ENCODE assay signal across 8 cellular contexts in the genomic region with DNA sequence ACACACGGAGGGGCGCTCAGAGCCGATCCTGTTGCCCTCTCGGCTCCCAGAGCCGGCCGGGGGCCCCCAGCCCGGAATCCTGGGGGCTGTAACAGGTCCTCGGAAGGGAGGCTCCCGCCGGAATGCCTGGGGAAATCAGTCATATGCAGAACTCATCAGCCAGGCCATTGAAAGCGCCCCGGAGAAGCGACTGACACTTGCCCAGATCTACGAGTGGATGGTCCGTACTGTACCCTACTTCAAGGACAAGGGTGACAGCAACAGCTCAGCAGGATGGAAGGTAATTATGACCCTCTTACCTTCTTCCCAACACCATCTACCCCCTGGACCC. TPM values are rescaled to one million over a fixed set of nuclear protein-coding genes. Genes with fewer than 3 reads are reported as not detected.
DNase-seq lines count a peak whose midpoint lies in the region; ATAC-seq and TF ChIP-seq lines count a peak whose summit lies in the region.

No MANE protein-coding gene starts in this region.

- TF ChIP-seq CTCF in AG09309 (IDR thresholded peaks at IDR 0.05; ENCODE audit: control insufficient read depth, insufficient read depth, low read depth, low read length, missing control alignments): no peak

- H3K27ac Mint-ChIP-seq in naive thymus-derived CD8-positive, alpha-beta T cell: peak overlapping the region in 9 of 10 donors; percentile 43 to 99 (median 96)

- ATAC-seq in naive thymus-derived CD8-positive, alpha-beta T cell: no peak
- ATAC-seq in GM21447 (IDR thresholded peaks at IDR 0.05; ENCODE audit: unreplicated experiment) (no peak), HG02981 (IDR thresholded peaks at IDR 0.05; ENCODE audit: unreplicated experiment) (no peak)

- DNase-seq in AG09309 (ENCODE audit: low read depth): no peak
- DNase-seq in Karpas-422: no peak
- DNase-seq in naive thymus-derived CD8-positive, alpha-beta T cell: no peak
- no peak for DNase-seq in NCI-H146 treated with DMSO at 0.1 percent for 48 hours (lab: John Stamatoyannopoulos, UW; ENCODE audit: unreplicated experiment)
- no peak for DNase-seq in NOMO-1 treated with dmso at 0.1 percent for 144 hours (lab: John Stamatoyannopoulos, UW; ENCODE audit: unreplicated experiment)

- peak overlapping the region; percentile 70 for H3K4me2 ChIP-seq in Karpas-422 (ENCODE audit: low read depth, low read length, poor library complexity, severe bottlenecking)

- H3K36me3 Mint-ChIP-seq in naive thymus-derived CD8-positive, alpha-beta T cell: peaks cover 0 to 3% (median 0%) of the 10 kb centered on the region in 3 donors

- H3K36me3 ChIP-seq in Karpas-422 (ENCODE audit: insufficient read depth, low read length) (no peaks in the 10 kb centered on the region), duodenal mucosa (ENCODE audit: control insufficient read depth in 1 of 2, insufficient read depth in 2 of 2, low read length in 2 of 2) (peaks cover 0 to 3% of the 10 kb centered on the region in 2 donors)

- H3K4me3 ChIP-seq in AG09309 (ENCODE audit: control insufficient read depth, low read depth, low read length): peak overlapping the region; percentile 42
- H3K4me3 ChIP-seq in Karpas-422 (ENCODE audit: low read length): peak overlapping the region; percentile 69
- H3K4me3 ChIP-seq in duodenal mucosa (ENCODE audit: low read depth in 1 of 2, low read length in 2 of 2): peak overlapping the region; percentile 84 to 86

- H3K9ac ChIP-seq in Karpas-422 (ENCODE audit: low read length) (peak overlapping the region; percentile 64), duodenal mucosa (ENCODE audit: low read depth in 1 of 2, low read length in 2 of 2) (peak overlapping the region; percentile 66 to 68)

- H3K4me1 ChIP-seq in Karpas-422 (ENCODE audit: low read length): peaks cover 15% of the 10 kb centered on the region
- H3K4me1 ChIP-seq in duodenal mucosa (ENCODE audit: control insufficient read depth in 1 of 2, insufficient read depth in 2 of 2, low read length in 2 of 2): peaks cover 10 to 21% of the 10 kb centered on the region in 2 donors

- H2AFZ ChIP-seq in Karpas-422 (ENCODE audit: low read length): no peak overlapping the region

- POLR2A ChIA-PET in naive thymus-derived CD8-positive, alpha-beta T cell (lab: Charles Lee): interaction anchor here (0.6 to 2.1 kb wide), 9 partner anchors 9 to 86 kb away, joined by 3 to 17 read pairs (median 5); a partner anchor contains a TSS

- H4K20me1 ChIP-seq in Karpas-422 (ENCODE audit: insufficient read depth, low read depth, low read length): no peaks in the 10 kb centered on the region

- H3K4me3 Mint-ChIP-seq in naive thymus-derived CD8-positive, alpha-beta T cell: peak overlapping the region; percentile 91 to 96 (median 94)

- H3K9me3 ChIP-seq in Karpas-422 (ENCODE audit: low read length) (no peaks in the 10 kb centered on the region), duodenal mucosa (ENCODE audit: control insufficient read depth in 1 of 2, low read length in 2 of 2) (no peaks in the 10 kb centered on the region)

- no peaks in the 10 kb centered on the region for H3K9me3 Mint-ChIP-seq in naive thymus-derived CD8-positive, alpha-beta T cell

- H3K27me3 Mint-ChIP-seq in naive thymus-derived CD8-positive, alpha-beta T cell: no peaks in the 10 kb centered on the region

- H3K4me1 Mint-ChIP-seq in naive thymus-derived CD8-positive, alpha-beta T cell: peaks cover 20 to 52% (median 47%) of the 10 kb centered on the region in 4 donors

- H3K27ac ChIP-seq in Karpas-422 (ENCODE audit: low read length) (no peak overlapping the region), duodenal mucosa (ENCODE audit: low read depth, low read length) (no peak overlapping the region)

- H3K9me2 ChIP-seq in Karpas-422 (replicated peaks; ENCODE audit: insufficient read depth, low read length): no peaks in the 10 kb centered on the region

- no peaks in the 10 kb centered on the region for H3K27me3 ChIP-seq in Karpas-422 (ENCODE audit: low read length)
- no peaks in the 10 kb centered on the region for H3K27me3 ChIP-seq in duodenal mucosa (ENCODE audit: control insufficient read depth in 1 of 2, insufficient read depth in 2 of 2, low read length in 2 of 2)

- no peaks in the 10 kb centered on the region for H3K79me2 ChIP-seq in Karpas-422 (ENCODE audit: low read length)

RNA-seq across cellular contexts. Expression of a gene that starts 1.0 kb away (rescaled TPM):
- total RNA-seq in Karpas-422 (2014; rRNA removed; shearing (Covaris generic); ENCODE audit: low replicate concordance): 4.5 and 9.5 TPM in 2 replicates
- total RNA-seq in naive thymus-derived CD8-positive, alpha-beta T cell: 10 to 100 TPM; 26.6 to 33.7 TPM
- polyA plus RNA-seq in naive thymus-derived CD8-positive, alpha-beta T cell: 1 to 10 TPM; 1.3 to 2.1 (median 1.7) TPM

RNA-seq across cellular contexts. Expression of a gene that starts 9.9 kb away (rescaled TPM):
- 0.36 TPM in 1 of 2 replicates, not detected in the other for total RNA-seq in Karpas-422 (2014; rRNA removed; shearing (Covaris generic); ENCODE audit: low replicate concordance)
- total RNA-seq in naive thymus-derived CD8-positive, alpha-beta T cell: 10 to 100 TPM; 39.6 to 40.4 TPM
- 1 to 10 TPM in 1 of 3 donors, not detected in 2; 4.4 TPM for polyA plus RNA-seq in naive thymus-derived CD8-positive, alpha-beta T cell

RNA-seq across cellular contexts. Expression of a gene that starts 14.7 kb away (rescaled TPM):
- 4.3 and 9.1 TPM in 2 replicates for total RNA-seq in Karpas-422 (2014; rRNA removed; shearing (Covaris generic); ENCODE audit: low replicate concordance)
- total RNA-seq in naive thymus-derived CD8-positive, alpha-beta T cell: 100 to 1,000 TPM; 286 to 301 TPM
- 100 to 1,000 TPM; 920 to 951 (median 948) TPM for polyA plus RNA-seq in naive thymus-derived CD8-positive, alpha-beta T cell

RNA-seq across cellular contexts. Expression of a gene that starts 21.7 kb away (rescaled TPM):
- total RNA-seq in Karpas-422 (2014; rRNA removed; shearing (Covaris generic); ENCODE audit: low replicate concordance): 32.7 and 35.2 TPM in 2 replicates
- total RNA-seq in naive thymus-derived CD8-positive, alpha-beta T cell: 10 to 100 TPM; 79.0 to 80.0 TPM
- polyA plus RNA-seq in naive thymus-derived CD8-positive, alpha-beta T cell: 10 to 100 TPM in 2 of 3 donors, 1 to 10 TPM in 1; 6.6 to 17.0 (median 10.2) TPM

RNA-seq across cellular contexts. Expression of a gene that starts 28.5 kb away (rescaled TPM):
- 18.9 and 38.3 TPM in 2 replicates for total RNA-seq in Karpas-422 (2014; rRNA removed; shearing (Covaris generic); ENCODE audit: low replicate concordance)
- total RNA-seq in naive thymus-derived CD8-positive, alpha-beta T cell: 10 to 100 TPM; 27.9 to 29.8 TPM
- polyA plus RNA-seq in naive thymus-derived CD8-positive, alpha-beta T cell: 1 to 10 TPM; 2.4 to 4.2 (median 3.7) TPM

Comparison
In these comparisons a context has a peak if more than half of its experiments do, and no peak if none do; other contexts are left out.
1. RNA of a gene that starts 9.9 kb away (total RNA-seq): 39.6 to 40.4 TPM in naive thymus-derived CD8-positive, alpha-beta T cell; 0.36 TPM in Karpas-422; every median in the first group is over 10 times any median in the second.
2. RNA of a gene that starts 14.7 kb away (total RNA-seq): 286 to 301 TPM in naive thymus-derived CD8-positive, alpha-beta T cell; 4.3 to 9.1 TPM in Karpas-422; every median in the first group is over 10 times any median in the second.
3. Peak in every context shown above with its lines, with median percentiles within 50 percentile points of each other: H3K4me3 ChIP-seq.